In the genomic region with DNA sequence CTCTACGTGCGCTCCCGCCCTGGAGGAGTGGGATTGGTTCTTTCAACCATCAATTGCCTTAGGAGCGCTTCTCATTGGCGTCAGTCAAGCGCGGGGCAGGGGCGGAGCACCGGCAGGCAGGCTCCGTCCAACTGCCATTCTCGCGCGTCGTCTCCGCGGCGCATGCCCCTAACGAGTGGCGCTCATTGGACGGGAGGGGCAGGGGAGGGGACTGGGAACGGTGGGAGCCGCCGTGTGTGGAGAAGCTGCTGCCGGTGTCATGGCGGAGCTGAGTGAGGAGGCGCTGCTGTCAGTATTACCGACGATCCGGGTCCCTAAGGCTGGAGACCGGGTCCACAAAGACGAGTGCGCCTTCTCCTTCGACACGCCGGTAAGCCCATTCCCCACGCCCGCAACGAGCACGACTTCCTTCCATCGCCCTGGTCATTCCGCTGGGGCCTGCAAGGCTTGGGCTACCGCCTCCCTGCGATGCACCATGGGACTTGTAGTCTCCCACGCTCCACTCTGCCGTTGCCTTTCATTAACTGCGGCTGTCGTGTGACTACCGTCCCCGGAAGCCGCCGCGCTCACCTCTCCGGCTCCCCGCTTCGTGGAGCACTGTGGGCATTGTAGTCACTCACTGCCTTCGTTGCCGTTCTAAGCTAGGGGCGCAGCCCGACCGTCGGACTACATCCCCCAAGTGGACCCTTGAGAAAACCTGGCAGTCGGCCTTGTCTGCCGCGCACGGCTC, we compare ENCODE assay signal across 8 cellular contexts. TPM values are rescaled to one million over a fixed set of nuclear protein-coding genes. Genes with fewer than 3 reads are reported as not detected.
DNase-seq lines count a peak whose midpoint lies in the region; ATAC-seq lines count a peak whose summit lies in the region.

A gene with protein sequence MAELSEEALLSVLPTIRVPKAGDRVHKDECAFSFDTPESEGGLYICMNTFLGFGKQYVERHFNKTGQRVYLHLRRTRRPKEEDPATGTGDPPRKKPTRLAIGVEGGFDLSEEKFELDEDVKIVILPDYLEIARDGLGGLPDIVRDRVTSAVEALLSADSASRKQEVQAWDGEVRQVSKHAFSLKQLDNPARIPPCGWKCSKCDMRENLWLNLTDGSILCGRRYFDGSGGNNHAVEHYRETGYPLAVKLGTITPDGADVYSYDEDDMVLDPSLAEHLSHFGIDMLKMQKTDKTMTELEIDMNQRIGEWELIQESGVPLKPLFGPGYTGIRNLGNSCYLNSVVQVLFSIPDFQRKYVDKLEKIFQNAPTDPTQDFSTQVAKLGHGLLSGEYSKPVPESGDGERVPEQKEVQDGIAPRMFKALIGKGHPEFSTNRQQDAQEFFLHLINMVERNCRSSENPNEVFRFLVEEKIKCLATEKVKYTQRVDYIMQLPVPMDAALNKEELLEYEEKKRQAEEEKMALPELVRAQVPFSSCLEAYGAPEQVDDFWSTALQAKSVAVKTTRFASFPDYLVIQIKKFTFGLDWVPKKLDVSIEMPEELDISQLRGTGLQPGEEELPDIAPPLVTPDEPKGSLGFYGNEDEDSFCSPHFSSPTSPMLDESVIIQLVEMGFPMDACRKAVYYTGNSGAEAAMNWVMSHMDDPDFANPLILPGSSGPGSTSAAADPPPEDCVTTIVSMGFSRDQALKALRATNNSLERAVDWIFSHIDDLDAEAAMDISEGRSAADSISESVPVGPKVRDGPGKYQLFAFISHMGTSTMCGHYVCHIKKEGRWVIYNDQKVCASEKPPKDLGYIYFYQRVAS (plus strand): TSS at position 230 of the 730 bp plus-strand sequence. CDS start 30 bp downstream, at position 260.

- DNase-seq in NCI-H1092 treated with DMSO at 0.1 percent for 48 hours (lab: John Stamatoyannopoulos, UW): peak; percentile 99
- DNase-seq in SKM-1 (lab: John Stamatoyannopoulos, UW; ENCODE audit: unreplicated experiment): peak; percentile 90
- peak; percentile 95 to 98 for DNase-seq in activated naive CD4-positive, alpha-beta T cell treated with anti-CD3 and anti-CD28 coated beads, Interleukin-2, amount 50 U/mL, for 72 hours (ENCODE audit: low spot score in 2 of 2)
- DNase-seq in globus pallidus (ENCODE audit: low spot score): peak; percentile 100
- DNase-seq in occipital lobe (lab: John Stamatoyannopoulos, UW): peak; percentile 100

- peak; percentile 66 for ATAC-seq in HG02610 (IDR thresholded peaks at IDR 0.05; ENCODE audit: unreplicated experiment)
- ATAC-seq in activated naive CD4-positive, alpha-beta T cell treated with anti-CD3 and anti-CD28 coated beads, Interleukin-2, amount 50 U/mL, for 72 hours: peak; percentile 82

- peak within 1 kb of the TSS; percentile 99 for H3K27ac ChIP-seq in temporal lobe (ENCODE audit: low read depth, low read length)

- peaks cover 35 to 37% of the 10 kb centered on the region in 2 donors for H3K36me3 Mint-ChIP-seq in activated naive CD4-positive, alpha-beta T cell treated with anti-CD3 and anti-CD28 coated beads, Interleukin-2, amount 50 U/mL, for 72 hours

- H3K4me3 ChIP-seq in GM08714 (ENCODE audit: low read length): peak within 1 kb of the TSS; percentile 88

- H3K9me3 Mint-ChIP-seq in activated naive CD4-positive, alpha-beta T cell treated with anti-CD3 and anti-CD28 coated beads, Interleukin-2, amount 50 U/mL, for 72 hours: no peaks in the 10 kb centered on the region

- peak within 1 kb of the TSS; percentile 97 to 98 for H3K27ac Mint-ChIP-seq in activated naive CD4-positive, alpha-beta T cell treated with anti-CD3 and anti-CD28 coated beads, Interleukin-2, amount 50 U/mL, for 72 hours

RNA-seq across cellular contexts. Expression of the gene that starts here (rescaled TPM):
- 100 to 1,000 TPM; 132 to 166 TPM for total RNA-seq in activated naive CD4-positive, alpha-beta T cell treated with anti-CD3 and anti-CD28 coated beads, Interleukin-2, amount 50 U/mL, for 72 hours
- total RNA-seq in occipital lobe: 66.8 TPM
- total RNA-seq in temporal lobe: 57.8 TPM

Comparison
In these comparisons a context has a peak if more than half of its experiments do, and no peak if none do; other contexts are left out.
1. Peak in every context shown above with its lines: DNase-seq, ATAC-seq, H3K4me3 ChIP-seq and H3K27ac ChIP-seq.